15 cellular contexts compared by ENCODE assay signal in the genomic region with DNA sequence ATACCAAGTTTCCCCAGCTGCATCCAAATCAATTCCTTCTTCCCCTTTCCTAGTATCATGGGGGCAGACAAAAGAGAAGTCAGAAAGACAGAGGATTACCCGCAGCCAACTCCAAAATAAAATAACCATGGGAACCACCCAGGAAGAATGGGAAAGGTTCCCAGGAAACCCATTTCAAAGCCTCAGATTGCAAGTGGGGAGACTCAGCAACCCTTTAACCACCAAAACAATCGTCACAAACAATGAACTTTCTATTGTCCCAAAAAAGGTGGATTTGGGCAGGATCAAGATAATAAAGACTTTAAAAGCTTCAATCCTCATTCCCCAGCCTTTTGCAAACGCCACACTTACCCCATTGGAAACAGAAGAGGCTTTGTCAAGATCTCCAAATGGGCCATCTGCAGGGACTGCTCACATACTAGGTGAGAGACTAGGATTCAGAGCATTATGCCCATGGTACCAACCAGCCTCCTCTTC. TPM values are rescaled to one million over a fixed set of nuclear protein-coding genes. Genes with fewer than 3 reads are reported as not detected.
DNase-seq lines count a peak whose midpoint lies in the region; ATAC-seq and TF ChIP-seq lines count a peak whose summit lies in the region.
"Had no signal": no experiment of that assay in that cellular context is flagged by ENCODE, and none has a peak within 500 bp of the region (broad histone marks: within the 10 kb centered on the region; RNA-seq: fewer than 3 reads in every experiment).

No MANE protein-coding gene starts in this region.

- H3K4me1 Mint-ChIP-seq in neural progenitor cell = peaks cover 36% of the 10 kb centered on the region

- H3K9ac ChIP-seq in neural progenitor cell = no peak overlapping the region

- no peaks in the 10 kb centered on the region for H3K36me3 ChIP-seq in neural progenitor cell

- no peak overlapping the region for H3K4me3 ChIP-seq in neural progenitor cell
- H3K4me3 ChIP-seq: GM12878, PC-9 had no signal

- no peaks in the 10 kb centered on the region for H3K9me3 ChIP-seq in neural progenitor cell (ENCODE audit: low read depth)

- H3K27ac Mint-ChIP-seq in neural progenitor cell = peak overlapping the region; percentile 94
- H3K27ac Mint-ChIP-seq: CD8-positive, alpha-beta T cell had no signal

- peaks cover 21% of the 10 kb centered on the region for H3K27me3 ChIP-seq in neural progenitor cell

- peak overlapping the region; percentile 58 for H3K27ac ChIP-seq in caudate nucleus (ENCODE audit: low read depth, low read length)
- no peak overlapping the region for H3K27ac ChIP-seq in neural progenitor cell
- H3K27ac ChIP-seq: PC-9 had no signal

- H3F3A ChIP-seq in neural progenitor cell (ENCODE audit: low read depth) = peaks cover 21% of the 10 kb centered on the region

- H3K4me3 Mint-ChIP-seq in neural progenitor cell = no peak overlapping the region
- H3K4me3 Mint-ChIP-seq: CD8-positive, alpha-beta T cell had no signal

- H3K36me3 Mint-ChIP-seq in neural progenitor cell = peaks cover 11% of the 10 kb centered on the region
- H3K36me3 Mint-ChIP-seq: CD8-positive, alpha-beta T cell had no signal

- H4K20me1 ChIP-seq in neural progenitor cell (ENCODE audit: low read depth) = peaks cover 67% of the 10 kb centered on the region

- H3K79me2 ChIP-seq in neural progenitor cell (ENCODE audit: low read depth) = peaks cover 41% of the 10 kb centered on the region

- H3K27me3 Mint-ChIP-seq in neural progenitor cell (ENCODE audit: insufficient read depth, low read depth) = peaks cover 4% of the 10 kb centered on the region

- H2AFZ ChIP-seq in neural progenitor cell (replicated peaks) = no peak overlapping the region
- H2AFZ ChIP-seq: PC-9 had no signal

- H3K9me3 Mint-ChIP-seq in neural progenitor cell = no peaks in the 10 kb centered on the region
- H3K9me3 Mint-ChIP-seq: CD8-positive, alpha-beta T cell had no signal

- TF ChIP-seq CTCF in neural progenitor cell (IDR thresholded peaks at IDR 0.05) = no peak

- H3K4me1 ChIP-seq in neural progenitor cell = peaks cover 24% of the 10 kb centered on the region

- peak; percentile 66 for DNase-seq in CD1c-positive myeloid dendritic cell (ENCODE audit: extremely low spot score)
- DNase-seq in RPMI7951 (ENCODE audit: low read depth) = peak; percentile 15
- peak in 1 of 61 donors; percentile 45 for DNase-seq in caudate nucleus (lab: John Stamatoyannopoulos, UW)
- peak; percentile 61 for DNase-seq in neural progenitor cell (ENCODE audit: low spot score)
- DNase-seq in AG08396 (ENCODE audit: low spot score) = no peak
- no peak for DNase-seq in activated T-cell treated with anti-CD3 and anti-CD28 coated beads, Interleukin-2, amount 50 U/mL, for 48 hours
- DNase-seq: Calu3; CD8-positive, alpha-beta T cell; IMR-90; NCI-H1436; NCI-H1930; NCI-H526; PC-9 had no signal

- H3K4me2 ChIP-seq in neural progenitor cell = peak overlapping the region; percentile 46
- H3K4me2 ChIP-seq: PC-9 had no signal

- ATAC-seq in esophagus mucosa = no peak
- ATAC-seq: CD8-positive, alpha-beta T cell; GM12878 had no signal

RNA-seq across cellular contexts. Expression of a gene that starts 5.1 kb away (rescaled TPM):
- total RNA-seq in RPMI7951 (2014; rRNA removed; shearing (Covaris generic)) = 3.5 and 3.6 TPM in 2 replicates
- total RNA-seq in neural progenitor cell (ENCODE audit: low replicate concordance) (27.2 and 30.2 TPM in 2 replicates), esophagus mucosa (96.7 TPM)

Comparison
In these comparisons a context has a peak if more than half of its experiments do, and no peak if none do; other contexts are left out.
1. DNase-seq: peak in CD1c-positive myeloid dendritic cell (single experiment), RPMI7951 (single experiment) and neural progenitor cell (single experiment); none in AG08396 (single experiment) and activated T-cell treated with anti-CD3 and anti-CD28 coated beads, Interleukin-2, amount 50 U/mL, for 48 hours (0 of 2).